In genomic region chr2:112829247-112829646, GRCh38 we compare ENCODE assay signal across 1 cellular context.
TF ChIP-seq lines count a peak whose summit lies in the region.

No MANE protein-coding gene starts in this region.

TF ChIP-seq in K562, 482 proteins besides CTCF, POLR2A, EP300 and RAD21 (continued from another document):
- TF ChIP-seq ZNF277 (CRISPR knock-in tag; IDR thresholded peaks at IDR 0.05; ENCODE audit: borderline replicate concordance) (no peak), DACH1 (IDR thresholded peaks at IDR 0.05; ENCODE audit: partially characterized antibody) (peak; percentile 82), ARID3A (IDR thresholded peaks at IDR 0.05; ENCODE audit: borderline replicate concordance, low read depth, low read length) (no peak), PML (IDR thresholded peaks at IDR 0.05; ENCODE audit: low read length) (peak; percentile 50; the same call in 1 of the 2 replicates), PBX2 (CRISPR knock-in tag; IDR thresholded peaks at IDR 0.05; ENCODE audit: low read depth) (no peak), PBX2 (tag; conservative IDR thresholded peaks at IDR 0.05; ENCODE audit: low read depth) (peak; percentile 71), TBP (optimal IDR thresholded peaks at IDR 0.05; ENCODE audit: low read depth, low read length) (peak; percentile 11), RCOR1 (IDR thresholded peaks at IDR 0.05; ENCODE audit: borderline replicate concordance in 1 of 2, low read depth in 2 of 2, low read length in 2 of 2) (peak; percentile 80 to 85), ARID1B (IDR thresholded peaks at IDR 0.05) (peak; percentile 84), NFE2L1 (tag; IDR thresholded peaks at IDR 0.05; ENCODE audit: borderline replicate concordance, low read depth) (no peak), ZSCAN32 (CRISPR knock-in tag; IDR thresholded peaks at IDR 0.05) (no peak), TRIM24 (IDR thresholded peaks at IDR 0.05) (peak; percentile 84 to 85), HDAC1 (IDR thresholded peaks at IDR 0.05) (peak in 1 of 2 experiments; percentile 83; a peak in 2 of 4 replicates), CC2D1A (IDR thresholded peaks at IDR 0.05) (peak; percentile 23; the same call in 1 of the 2 replicates), HOMEZ (CRISPR knock-in tag; IDR thresholded peaks at IDR 0.05) (no peak), STAT5A (IDR thresholded peaks at IDR 0.05; ENCODE audit: borderline replicate concordance, low read length) (peak; percentile 76; the same call in 1 of the 2 replicates), NFIC (IDR thresholded peaks at IDR 0.05) (peak; percentile 73)
